In genomic region chr7:44307301-44307900, GRCh38 we compare ENCODE assay signal across 8 cellular contexts. TPM values are rescaled to one million over a fixed set of nuclear protein-coding genes. Genes with fewer than 3 reads are reported as not detected.
DNase-seq lines count a peak whose midpoint lies in the region; ATAC-seq and TF ChIP-seq lines count a peak whose summit lies in the region.

No MANE protein-coding gene starts in this region.

- ATAC-seq in central memory CD8-positive, alpha-beta T cell (replicated peaks; ENCODE audit: extremely low read depth, poor library complexity, severe bottlenecking): no peak
- ATAC-seq in mucosa of descending colon (peak; percentile 26), HG02870 (IDR thresholded peaks at IDR 0.05; ENCODE audit: unreplicated experiment) (no peak), HG02571 (IDR thresholded peaks at IDR 0.05; ENCODE audit: unreplicated experiment) (no peak), GM18858 (IDR thresholded peaks at IDR 0.05; ENCODE audit: unreplicated experiment) (no peak)

- no peaks in the 10 kb centered on the region for H3K36me3 Mint-ChIP-seq in central memory CD8-positive, alpha-beta T cell (ENCODE audit: insufficient read depth)

- peak overlapping the region; percentile 73 for H3K27ac Mint-ChIP-seq in central memory CD8-positive, alpha-beta T cell (ENCODE audit: low read depth)

- H3K4me1 Mint-ChIP-seq in central memory CD8-positive, alpha-beta T cell: peaks cover 5% of the 10 kb centered on the region

- intact Hi-C loops in mucosa of descending colon (cut with DNase I, micrococcal nuclease): no loop called here

- H3K4me3 Mint-ChIP-seq in central memory CD8-positive, alpha-beta T cell: no peak overlapping the region

- no peak overlapping the region for H3K4me3 ChIP-seq in mucosa of descending colon

- in situ Hi-C loops in GM13977 (cut with MboI; ENCODE audit: low pct_unique_long_range_greater_than_20kb, low sequenced_read_pairs, unreplicated experiment): no loop called here

- H3K27me3 Mint-ChIP-seq in central memory CD8-positive, alpha-beta T cell: peaks cover 19% of the 10 kb centered on the region

- H3K9me3 Mint-ChIP-seq in central memory CD8-positive, alpha-beta T cell: no peaks in the 10 kb centered on the region

- TF ChIP-seq CTCF in GM13977 (IDR thresholded peaks at IDR 0.05; ENCODE audit: extremely low read depth, insufficient read depth, missing control alignments): peak; percentile 43
- TF ChIP-seq CTCF in mucosa of descending colon (IDR thresholded peaks at IDR 0.05): no peak

- H3K36me3 ChIP-seq in mucosa of descending colon (ENCODE audit: low read depth): no peaks in the 10 kb centered on the region

- no peaks in the 10 kb centered on the region for H3K4me1 ChIP-seq in mucosa of descending colon (ENCODE audit: low read depth)

- DNase-seq in CMK (ENCODE audit: low read depth): peak; percentile 43
- peak; percentile 54 for DNase-seq in GM13977 (ENCODE audit: low spot score)
- peak; percentile 90 for DNase-seq in NCI-H69 (lab: John Stamatoyannopoulos, UW)
- DNase-seq in central memory CD8-positive, alpha-beta T cell (ENCODE audit: low spot score in 2 of 2): peak in 1 of 2 donors; percentile 10
- no peak for DNase-seq in mucosa of descending colon

- H3K9me3 ChIP-seq in mucosa of descending colon: no peaks in the 10 kb centered on the region

RNA-seq across cellular contexts. Expression of gene CAMK2B, which starts 18.0 kb away (rescaled TPM):
- 1 to 10 TPM in 1 of 3 donors, under 1 TPM in 2; 0.35 to 2.2 (median 0.87) TPM for total RNA-seq in mucosa of descending colon

Comparison
In these comparisons a context has a peak if more than half of its experiments do, and no peak if none do; other contexts are left out.
1. DNase-seq: peak in CMK (single experiment), GM13977 (single experiment) and NCI-H69 (single experiment); none in mucosa of descending colon (0 of 3).